Comparison of ENCODE assay signal across 9 cellular contexts in genomic region chr1:216531308-216532239, GRCh38.
DNase-seq lines count a peak whose midpoint lies in the region; ATAC-seq and TF ChIP-seq lines count a peak whose summit lies in the region.
"Had no signal": no experiment of that assay in that cellular context is flagged by ENCODE, and none has a peak within 500 bp of the region (broad histone marks: within the 10 kb centered on the region; RNA-seq: fewer than 3 reads in every experiment).

No MANE protein-coding gene starts in this region.

- H3K36me3 Mint-ChIP-seq in mesothelial cell of epicardium, result peaks cover 6% of the 10 kb centered on the region
- H3K36me3 Mint-ChIP-seq in CD8-positive, alpha-beta T cell, result no peaks in the 10 kb centered on the region
- H3K36me3 Mint-ChIP-seq in activated CD8-positive, alpha-beta T cell treated with anti-CD3 and anti-CD28 coated beads for 36 hours (ENCODE audit: low read depth), result no peaks in the 10 kb centered on the region

- no peaks in the 10 kb centered on the region for H3K36me3 ChIP-seq in brain microvascular endothelial cell (replicated peaks)
- H3K36me3 ChIP-seq in CD8-positive, alpha-beta T cell (ENCODE audit: insufficient read depth, low read length), result no peaks in the 10 kb centered on the region

- H3K9me3 ChIP-seq in CD8-positive, alpha-beta T cell (ENCODE audit: low read length), result no peaks in the 10 kb centered on the region

- peaks cover 9% of the 10 kb centered on the region for H3K9me3 Mint-ChIP-seq in mesothelial cell of epicardium
- peaks cover 13% of the 10 kb centered on the region for H3K9me3 Mint-ChIP-seq in CD8-positive, alpha-beta T cell
- peaks cover 4% of the 10 kb centered on the region for H3K9me3 Mint-ChIP-seq in activated CD8-positive, alpha-beta T cell treated with anti-CD3 and anti-CD28 coated beads for 36 hours
- H3K9me3 Mint-ChIP-seq: neural crest cell had no signal

- peak overlapping the region; percentile 95 for H3K27ac Mint-ChIP-seq in mesothelial cell of epicardium
- H3K27ac Mint-ChIP-seq in CD8-positive, alpha-beta T cell, result no peak overlapping the region
- no peak overlapping the region for H3K27ac Mint-ChIP-seq in activated CD8-positive, alpha-beta T cell treated with anti-CD3 and anti-CD28 coated beads for 36 hours

- peaks cover 56% of the 10 kb centered on the region for H3K4me1 Mint-ChIP-seq in mesothelial cell of epicardium
- no peaks in the 10 kb centered on the region for H3K4me1 Mint-ChIP-seq in CD8-positive, alpha-beta T cell (ENCODE audit: low read depth)
- no peaks in the 10 kb centered on the region for H3K4me1 Mint-ChIP-seq in activated CD8-positive, alpha-beta T cell treated with anti-CD3 and anti-CD28 coated beads for 36 hours (ENCODE audit: low read depth)

- ATAC-seq in GM21737 (IDR thresholded peaks at IDR 0.05; ENCODE audit: unreplicated experiment), result peak; percentile 48
- no peak for ATAC-seq in CD8-positive, alpha-beta T cell
- no peak for ATAC-seq in activated CD8-positive, alpha-beta T cell treated with anti-CD3 and anti-CD28 coated beads for 36 hours

- in situ Hi-C loops in brain microvascular endothelial cell (cut with HindIII; ENCODE audit: low pct_ligation_motif_present, low sequenced_read_pairs), result no loop called here

- no peaks in the 10 kb centered on the region for H3K4me1 ChIP-seq in CD8-positive, alpha-beta T cell (ENCODE audit: insufficient read depth, low read length)

- TF ChIP-seq CTCF in brain microvascular endothelial cell (IDR thresholded peaks at IDR 0.05; ENCODE audit: low read depth, low read length, missing control alignments), result no peak
- TF ChIP-seq CTCF in mesothelial cell of epicardium (IDR thresholded peaks at IDR 0.05; ENCODE audit: unreplicated experiment), result no peak
- TF ChIP-seq CTCF in CD8-positive, alpha-beta T cell (IDR thresholded peaks at IDR 0.05), result no peak
- TF ChIP-seq CTCF in activated CD8-positive, alpha-beta T cell treated with anti-CD3 and anti-CD28 coated beads for 36 hours (IDR thresholded peaks at IDR 0.05), result no peak
- no peak for TF ChIP-seq CTCF in lower leg skin (IDR thresholded peaks at IDR 0.05)

- CTCF ChIA-PET in CD8-positive, alpha-beta T cell (lab: Charles Lee), result interaction anchor here (0.6 to 1.5 kb wide), 2 partner anchors 12 to 202 kb away, joined by 3 to 4 read pairs; no protein-coding TSS in a partner anchor
- CTCF ChIA-PET in activated CD8-positive, alpha-beta T cell treated with anti-CD3 and anti-CD28 coated beads for 36 hours (lab: Charles Lee), result no interaction called here

- no peak overlapping the region for H3K27ac ChIP-seq in brain microvascular endothelial cell
- no peak overlapping the region for H3K27ac ChIP-seq in CD8-positive, alpha-beta T cell (ENCODE audit: low read depth, low read length)

- peak overlapping the region; percentile 64 for H3K4me3 Mint-ChIP-seq in mesothelial cell of epicardium
- H3K4me3 Mint-ChIP-seq in CD8-positive, alpha-beta T cell, result no peak overlapping the region
- no peak overlapping the region for H3K4me3 Mint-ChIP-seq in activated CD8-positive, alpha-beta T cell treated with anti-CD3 and anti-CD28 coated beads for 36 hours
- H3K4me3 Mint-ChIP-seq: neural crest cell had no signal

- H3K27me3 Mint-ChIP-seq in mesothelial cell of epicardium (ENCODE audit: low read depth), result no peaks in the 10 kb centered on the region
- H3K27me3 Mint-ChIP-seq in CD8-positive, alpha-beta T cell (ENCODE audit: low read depth), result no peaks in the 10 kb centered on the region
- H3K27me3 Mint-ChIP-seq in activated CD8-positive, alpha-beta T cell treated with anti-CD3 and anti-CD28 coated beads for 36 hours, result no peaks in the 10 kb centered on the region

- intact Hi-C loops in CD8-positive, alpha-beta T cell (cut with DNase I, micrococcal nuclease), result no loop called here
- intact Hi-C loops in activated CD8-positive, alpha-beta T cell treated with anti-CD3 and anti-CD28 coated beads for 36 hours (cut with micrococcal nuclease), result no loop called here
- intact Hi-C loops in lower leg skin (cut with DNase I; ENCODE audit: low total_unique reads), result no loop called here

- H3K27me3 ChIP-seq in brain microvascular endothelial cell (replicated peaks), result no peaks in the 10 kb centered on the region
- no peaks in the 10 kb centered on the region for H3K27me3 ChIP-seq in CD8-positive, alpha-beta T cell (ENCODE audit: insufficient read depth, low read length)

- no peak for TF ChIP-seq POLR2A in lower leg skin (IDR thresholded peaks at IDR 0.05)

- POLR2A ChIA-PET in CD8-positive, alpha-beta T cell (lab: Charles Lee), result no interaction called here
- POLR2A ChIA-PET in activated CD8-positive, alpha-beta T cell treated with anti-CD3 and anti-CD28 coated beads for 36 hours (lab: Charles Lee), result no interaction called here

- H3K4me3 ChIP-seq in brain microvascular endothelial cell (ENCODE audit: low read depth, low read length), result peak overlapping the region; percentile 42
- no peak overlapping the region for H3K4me3 ChIP-seq in CD8-positive, alpha-beta T cell (ENCODE audit: low read depth, low read length)
- no peak overlapping the region for H3K4me3 ChIP-seq in lower leg skin (ENCODE audit: low read depth, poor library complexity, severe bottlenecking)

- 21 to 24% methylated on average over 12 of the region's 12 CpGs for WGBS in lower leg skin, 2 donors

- DNase-seq in EH (ENCODE audit: low read depth) (peak; percentile 42), NCI-H1105 treated with DMSO at 0.1 percent for 48 hours (lab: John Stamatoyannopoulos, UW) (peak; percentile 79), brain microvascular endothelial cell (peak; percentile 7), mesothelial cell of epicardium (ENCODE audit: low spot score in 2 of 2, unreplicated experiment in 2 of 2) (no peak), lower leg skin (ENCODE audit: low spot score in 2 of 2) (no peak)
- DNase-seq in CD8-positive, alpha-beta T cell, result no peak
- DNase-seq in activated CD8-positive, alpha-beta T cell treated with anti-CD3 and anti-CD28 coated beads for 36 hours, result no peak

Comparison
In these comparisons a context has a peak if more than half of its experiments do, and no peak if none do; other contexts are left out.
1. DNase-seq: peak in EH (single experiment), NCI-H1105 treated with DMSO at 0.1 percent for 48 hours (single experiment) and brain microvascular endothelial cell (single experiment); none in mesothelial cell of epicardium (0 of 2), CD8-positive, alpha-beta T cell (0 of 7), activated CD8-positive, alpha-beta T cell treated with anti-CD3 and anti-CD28 coated beads for 36 hours (single experiment) and lower leg skin (0 of 2).